In genomic region chr15:67560320-67560719, GRCh38 we compare ENCODE assay signal across 10 cellular contexts.
"Had no signal": no experiment of that assay in that cellular context is flagged by ENCODE, and none has a peak within 500 bp of the region (broad histone marks: within the 10 kb centered on the region; RNA-seq: fewer than 3 reads in every experiment).

No MANE protein-coding gene starts in this region.

- H3K27me3 Mint-ChIP-seq: IgD-negative memory B cell had no signal

- H3K4me3 ChIP-seq: K562 had no signal

- H3K27ac Mint-ChIP-seq: IgD-negative memory B cell had no signal

- FAIRE-seq: HepG2, HTR-8/SVneo, K562 had no signal

- H3K4me2 ChIP-seq: KMS-11 had no signal

- H3K4me3 Mint-ChIP-seq: IgD-negative memory B cell had no signal

- H3K9ac ChIP-seq: KMS-11 had no signal

- H3K27ac ChIP-seq: HL-60, KMS-11 had no signal

- DNase-seq: IMR-90, Kasumi-1, KBM-7, KG1 had no signal

- ATAC-seq: HepG2, K562 had no signal
